ENCODE assay signal across 14 cellular contexts in the genomic region with DNA sequence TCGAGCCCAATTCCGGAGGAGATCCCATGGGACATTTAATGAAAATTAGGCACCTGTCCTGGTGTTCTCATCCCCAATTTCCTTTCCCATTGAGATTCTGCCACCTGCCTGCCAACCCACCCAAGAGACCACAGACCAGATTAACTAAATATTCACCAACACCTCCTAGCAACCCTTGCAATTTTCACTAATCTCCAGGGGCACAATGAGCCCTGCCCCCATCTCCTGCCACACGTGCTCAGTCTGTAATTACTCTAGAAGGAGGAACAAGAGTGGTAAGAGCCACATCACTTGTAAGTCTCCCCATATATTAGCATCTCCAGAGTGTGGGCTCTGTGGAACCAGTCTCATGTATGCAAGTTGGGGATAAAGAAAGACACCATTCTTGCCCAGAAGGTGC. TPM values are rescaled to one million over a fixed set of nuclear protein-coding genes. Genes with fewer than 3 reads are reported as not detected.
A peak's percentile ranks its signal among the peaks of the same experiment; 100 is the strongest.
DNase-seq lines count a peak whose midpoint lies in the region; ATAC-seq and TF ChIP-seq lines count a peak whose summit lies in the region.
"Had no signal": no experiment of that assay in that cellular context is flagged by ENCODE, and none has a peak within 500 bp of the region (broad histone marks: within the 10 kb centered on the region; RNA-seq: fewer than 3 reads in every experiment).

No MANE protein-coding gene starts in this region.

- no peaks in the 10 kb centered on the region for H3K27me3 ChIP-seq in endodermal cell (ENCODE audit: control insufficient read depth, insufficient read depth, low read length, poor library complexity, severe bottlenecking)
- H3K27me3 ChIP-seq: neutrophil, SJSA1 had no signal

- no peak for DNase-seq in activated T-cell treated with anti-CD3 and anti-CD28 coated beads, Interleukin-2, amount 50 U/mL, for 24 hours
- DNase-seq in activated T-cell treated with anti-CD3 and anti-CD28 coated beads, Interleukin-2, amount 50 U/mL, for 48 hours: no peak
- peak; percentile 68 for DNase-seq in NCI-H2171 treated with DMSO at 0.1 percent for 48 hours (lab: John Stamatoyannopoulos, UW)
- no peak for DNase-seq in endodermal cell
- no peak for DNase-seq in central memory CD4-positive, alpha-beta T cell
- no peak for DNase-seq in stimulated activated CD4-positive, alpha-beta T cell treated with anti-CD3 and anti-CD28 coated beads, Interleukin-12 subunit alpha, Interleukin-12 subunit beta, amount 100 ng/mL, for 4 hours
- DNase-seq: KG1; NCI-H2029; stimulated activated naive CD4-positive, alpha-beta T cell treated with Interleukin-2 at 50 U/mL for 16 hours had no signal

- H3K4me3 ChIP-seq in endodermal cell (ENCODE audit: low read length): no peak overlapping the region
- H3K4me3 ChIP-seq: lung, SJSA1 had no signal

- ATAC-seq in GM18907 (IDR thresholded peaks at IDR 0.05; ENCODE audit: unreplicated experiment): no peak

- peaks cover 33% of the 10 kb centered on the region for H3K4me1 Mint-ChIP-seq in activated T-cell treated with anti-CD3 and anti-CD28 coated beads, Interleukin-2, amount 50 U/mL, for 24 hours (ENCODE audit: low read depth)
- H3K4me1 Mint-ChIP-seq in endodermal cell: peaks cover 5% of the 10 kb centered on the region

- WGBS in endodermal cell (ENCODE audit: insufficient coverage in 1 of 2, insufficient read length in 1 of 2), 2 experiments: 89% methylated on average over 3 of the region's 3 CpGs

- H3K36me3 ChIP-seq in endodermal cell (ENCODE audit: control insufficient read depth, insufficient read depth, low read length): peaks cover 31% of the 10 kb centered on the region

- H3K9me3 ChIP-seq in endodermal cell (ENCODE audit: control insufficient read depth, low read length): no peaks in the 10 kb centered on the region
- H3K9me3 ChIP-seq: neutrophil, SJSA1 had no signal

- no peaks in the 10 kb centered on the region for H3K27me3 Mint-ChIP-seq in activated T-cell treated with anti-CD3 and anti-CD28 coated beads, Interleukin-2, amount 50 U/mL, for 24 hours
- no peaks in the 10 kb centered on the region for H3K27me3 Mint-ChIP-seq in endodermal cell (ENCODE audit: insufficient read depth)

- peak overlapping the region; percentile 83 for H3K27ac Mint-ChIP-seq in activated T-cell treated with anti-CD3 and anti-CD28 coated beads, Interleukin-2, amount 50 U/mL, for 24 hours
- peak overlapping the region; percentile 33 for H3K27ac Mint-ChIP-seq in endodermal cell

- H3K27ac ChIP-seq in endodermal cell (ENCODE audit: low read depth, low read length): no peak overlapping the region
- peak overlapping the region; percentile 2 for H3K27ac ChIP-seq in temporal lobe (ENCODE audit: low read depth, low read length)
- H3K27ac ChIP-seq: neutrophil, SJSA1 had no signal

- H3K4me3 Mint-ChIP-seq in activated T-cell treated with anti-CD3 and anti-CD28 coated beads, Interleukin-2, amount 50 U/mL, for 24 hours: no peak overlapping the region
- no peak overlapping the region for H3K4me3 Mint-ChIP-seq in endodermal cell

- H3K4me1 ChIP-seq in endodermal cell (ENCODE audit: control insufficient read depth, insufficient read depth, low read length): peaks cover 16% of the 10 kb centered on the region

- no peak for TF ChIP-seq CTCF in endodermal cell (conservative IDR thresholded peaks at IDR 0.05)

- H3K9me3 Mint-ChIP-seq in activated T-cell treated with anti-CD3 and anti-CD28 coated beads, Interleukin-2, amount 50 U/mL, for 24 hours: no peaks in the 10 kb centered on the region
- no peaks in the 10 kb centered on the region for H3K9me3 Mint-ChIP-seq in endodermal cell

- H3K36me3 Mint-ChIP-seq in activated T-cell treated with anti-CD3 and anti-CD28 coated beads, Interleukin-2, amount 50 U/mL, for 24 hours (ENCODE audit: low read depth): peaks cover 45% of the 10 kb centered on the region
- H3K36me3 Mint-ChIP-seq in endodermal cell (ENCODE audit: low read depth): peaks cover 30% of the 10 kb centered on the region

- no peak overlapping the region for H3K9ac ChIP-seq in endodermal cell (ENCODE audit: extremely low read depth, low read length, poor library complexity, severe bottlenecking)

RNA-seq across cellular contexts. Expression of a gene that starts 38.0 kb away (rescaled TPM):
- total RNA-seq in endodermal cell (10 to 100 TPM; 10.8 to 13.0 TPM), temporal lobe (2.5 TPM)
- polyA plus RNA-seq in endodermal cell (2013, experiment 1 of 2): 7.2 TPM
- polyA plus RNA-seq in endodermal cell (2013, experiment 2 of 2): 7.8 TPM

RNA-seq across cellular contexts. Expression of a gene that starts 43.7 kb away (rescaled TPM):
- total RNA-seq in endodermal cell (100 to 1,000 TPM; 130 to 132 TPM), temporal lobe (110 TPM)
- 181 TPM for polyA plus RNA-seq in endodermal cell (2013, experiment 1 of 2)
- 168 TPM for polyA plus RNA-seq in endodermal cell (2013, experiment 2 of 2)

RNA-seq across cellular contexts. Expression of a gene that starts 44.0 kb away (rescaled TPM):
- total RNA-seq in endodermal cell (1 to 10 TPM; 8.0 to 9.5 TPM), temporal lobe (5.7 TPM)
- 4.5 TPM for polyA plus RNA-seq in endodermal cell (2013, experiment 1 of 2)
- polyA plus RNA-seq in endodermal cell (2013, experiment 2 of 2): 9.0 TPM
